In genomic region chr17:80931421-80932265, GRCh38 we compare ENCODE assay signal across 10 cellular contexts. TPM values are rescaled to one million over a fixed set of nuclear protein-coding genes. Genes with fewer than 3 reads are reported as not detected.
DNase-seq lines count a peak whose midpoint lies in the region; ATAC-seq lines count a peak whose summit lies in the region.
"Had no signal": no experiment of that assay in that cellular context is flagged by ENCODE, and none has a peak within 500 bp of the region (broad histone marks: within the 10 kb centered on the region; RNA-seq: fewer than 3 reads in every experiment).

No MANE protein-coding gene starts in this region.

- H3K4me3 Mint-ChIP-seq in activated T-helper 17 cell treated with anti-CD3 and anti-CD28 coated beads, Interleukin-2, amount 50 U/mL, for 72 hours, result peak overlapping the region; percentile 23

- H3K9me3 Mint-ChIP-seq in activated T-helper 17 cell treated with anti-CD3 and anti-CD28 coated beads, Interleukin-2, amount 50 U/mL, for 72 hours, result no peaks in the 10 kb centered on the region

- H3K27ac Mint-ChIP-seq in activated T-helper 17 cell treated with anti-CD3 and anti-CD28 coated beads, Interleukin-2, amount 50 U/mL, for 72 hours, result peak overlapping the region; percentile 78

- intact Hi-C loops in left ventricle myocardium superior (cut with micrococcal nuclease), result no loop called here
- intact Hi-C loops in Right ventricle myocardium superior (cut with DNase I), result no loop called here

- no peaks in the 10 kb centered on the region for H3K27me3 Mint-ChIP-seq in activated T-helper 17 cell treated with anti-CD3 and anti-CD28 coated beads, Interleukin-2, amount 50 U/mL, for 72 hours

- ATAC-seq in left ventricle myocardium superior (peak; percentile 45), Right ventricle myocardium superior (ENCODE audit: poor library complexity) (no peak), HG03095 (IDR thresholded peaks at IDR 0.05; ENCODE audit: unreplicated experiment) (no peak)
- peak; percentile 11 for ATAC-seq in activated T-helper 17 cell treated with anti-CD3 and anti-CD28 coated beads, Interleukin-2, amount 50 U/mL, for 72 hours (replicated peaks)

- DNase-seq in left ventricle myocardium superior (no peak), Right ventricle myocardium superior (no peak), iPS-NIHi11 (ENCODE audit: low spot score) (peak; percentile 87), dermis blood vessel endothelial cell (no peak), midbrain (lab: John Stamatoyannopoulos, UW) (no peak)
- DNase-seq in activated CD8-positive, alpha-beta memory T cell treated with anti-CD3 and anti-CD28 coated beads for 24 hours, result no peak
- DNase-seq: activated CD4-positive, alpha-beta T cell treated with anti-CD3 and anti-CD28 coated beads for 48 hours; RPMI8226 had no signal

- peaks cover 27% of the 10 kb centered on the region for H3K4me1 Mint-ChIP-seq in activated T-helper 17 cell treated with anti-CD3 and anti-CD28 coated beads, Interleukin-2, amount 50 U/mL, for 72 hours

- H3K36me3 Mint-ChIP-seq in activated T-helper 17 cell treated with anti-CD3 and anti-CD28 coated beads, Interleukin-2, amount 50 U/mL, for 72 hours (ENCODE audit: low read depth), result peaks cover 97% of the 10 kb centered on the region

RNA-seq across cellular contexts. Expression of gene CHMP6, which starts 60.0 kb away (rescaled TPM):
- total RNA-seq in left ventricle myocardium superior (19.5 TPM), Right ventricle myocardium superior (13.6 TPM), dermis blood vessel endothelial cell (19.2 and 28.6 TPM in 2 replicates)
- 10 to 100 TPM; 17.2 to 19.8 TPM for total RNA-seq in activated T-helper 17 cell treated with anti-CD3 and anti-CD28 coated beads, Interleukin-2, amount 50 U/mL, for 72 hours

Comparison
In these comparisons a context has a peak if more than half of its experiments do, and no peak if none do; other contexts are left out.
1. ATAC-seq: peak in left ventricle myocardium superior (single experiment) and activated T-helper 17 cell treated with anti-CD3 and anti-CD28 coated beads, Interleukin-2, amount 50 U/mL, for 72 hours (single experiment); none in Right ventricle myocardium superior (single experiment) and HG03095 (single experiment).